In genomic region chrX:129653985-129654651, GRCh38 we compare ENCODE assay signal across 7 cellular contexts. TPM values are rescaled to one million over a fixed set of nuclear protein-coding genes. Genes with fewer than 3 reads are reported as not detected.
DNase-seq lines count a peak whose midpoint lies in the region; ATAC-seq, FAIRE-seq and TF ChIP-seq lines count a peak whose summit lies in the region.

No MANE protein-coding gene starts in this region.

- CTCF ChIA-PET in HCT116 (lab: Charles Lee) (interaction anchor here (1.2 kb wide), 1 partner anchor 72 kb away, joined by 8 read pairs; no protein-coding TSS in a partner anchor), H1 (lab: Charles Lee; ENCODE audit: partially characterized antibody) (interaction anchor here (1.0 to 5.2 kb wide), 11 partner anchors 9 to 192 kb away, joined by 3 to 36 read pairs (median 6); no protein-coding TSS in a partner anchor)

- POLR2A ChIA-PET in HCT116 (lab: Charles Lee) (interaction anchor here (1.4 kb wide), 1 partner anchor 12 kb away, joined by 4 read pairs; no protein-coding TSS in a partner anchor), H1 (lab: Charles Lee; ENCODE audit: partially characterized antibody) (interaction anchor here (1.0 to 2.0 kb wide), 4 partner anchors 11 to 42 kb away, joined by 3 to 8 read pairs (median 5); no protein-coding TSS in a partner anchor)

- H3K4me3 ChIP-seq in GM12865 (ENCODE audit: low read depth, low read length), result peak overlapping the region; percentile 45
- H3K4me3 ChIP-seq in HCT116 (replicated peaks in 1 of 2; ENCODE audit: low read depth in 1 of 2, low read length in 2 of 2), result peak overlapping the region; percentile 26 to 51
- H3K4me3 ChIP-seq in SJSA1, result peak overlapping the region; percentile 51
- H3K4me3 ChIP-seq in H1 (ENCODE audit: extremely low read depth in 1 of 4, insufficient read depth in 2 of 4, low read depth in 3 of 4, low read length in 4 of 4), result peak overlapping the region; percentile 26 to 64 (median 37)

- H3K27me3 Mint-ChIP-seq in naive B cell, result peaks cover 15 to 38% (median 36%) of the 10 kb centered on the region in 3 donors

- TF ChIP-seq CTCF in GM12865 (IDR thresholded peaks at IDR 0.05; ENCODE audit: insufficient read depth, low read depth, low read length, missing control alignments), result no peak
- TF ChIP-seq CTCF in HCT116 (IDR thresholded peaks at IDR 0.05 in 2 of 3, conservative IDR thresholded peaks at IDR 0.05 in 1 of 3; ENCODE audit: borderline replicate concordance in 1 of 3, insufficient read depth in 1 of 3, low read depth in 2 of 3, low read length in 2 of 3), result no peak
- TF ChIP-seq CTCF in H1 (IDR thresholded peaks at IDR 0.05; ENCODE audit: control extremely low read depth in 1 of 3, insufficient read depth in 1 of 3, low read depth in 1 of 3, low read length in 3 of 3), result no peak

- no peak overlapping the region for H4K8ac ChIP-seq in H1 (ENCODE audit: extremely low read depth, insufficient read depth, low read length)

- H3K56ac ChIP-seq in H1 (replicated peaks; ENCODE audit: insufficient read length, low read depth, low read length), result no peak overlapping the region

- no peaks in the 10 kb centered on the region for H3K9me2 ChIP-seq in HCT116 (ENCODE audit: insufficient read depth)

- H4K91ac ChIP-seq in H1 (replicated peaks; ENCODE audit: insufficient read length, low read length), result no peak overlapping the region

- no peaks in the 10 kb centered on the region for H3K27me3 ChIP-seq in HCT116 (ENCODE audit: insufficient read depth, low read length)
- no peaks in the 10 kb centered on the region for H3K27me3 ChIP-seq in SJSA1 (replicated peaks)
- peaks cover 14 to 62% (median 43%) of the 10 kb centered on the region in 4 experiments for H3K27me3 ChIP-seq in H1 (replicated peaks in 1 of 4; ENCODE audit: control insufficient read depth in 3 of 4, extremely low read depth in 1 of 4, insufficient read depth in 3 of 4, low read length in 3 of 4)

- no peak overlapping the region for H3K27ac Mint-ChIP-seq in naive B cell

- H3K4me3 Mint-ChIP-seq in naive B cell, result peak overlapping the region; percentile 62 to 89 (median 72)

- TF ChIP-seq RAD21 in HCT116 (IDR thresholded peaks at IDR 0.05; ENCODE audit: low read depth), result no peak
- no peak for TF ChIP-seq RAD21 in H1 (IDR thresholded peaks at IDR 0.05 in 1 of 2, conservative IDR thresholded peaks at IDR 0.05 in 1 of 2; ENCODE audit: low read depth in 2 of 2, low read length in 2 of 2)

- H3K9ac ChIP-seq in HCT116 (ENCODE audit: low read length), result peak overlapping the region; percentile 20; the same call in 1 of the 2 replicates
- H3K9ac ChIP-seq in H1 (replicated peaks in 1 of 4; ENCODE audit: extremely low read depth in 1 of 4, low read depth in 3 of 4, low read length in 3 of 4), result peak overlapping the region in 1 of 4 experiments; percentile 15; a peak in 2 of 7 replicates

- no peak overlapping the region for H2AFZ ChIP-seq in HCT116 (ENCODE audit: low read depth, low read length, poor library complexity, severe bottlenecking)
- no peak overlapping the region; the same call in 1 of the 2 replicates for H2AFZ ChIP-seq in H1 (ENCODE audit: low read length)

- H2BK12ac ChIP-seq in H1 (ENCODE audit: low read depth, low read length), result no peak overlapping the region

- no peak overlapping the region for H2AK5ac ChIP-seq in H1 (ENCODE audit: low read depth, low read length)

- TF ChIP-seq POLR2A in HCT116 (IDR thresholded peaks at IDR 0.05; ENCODE audit: borderline replicate concordance, extremely low read depth, insufficient read depth, insufficient read length) (no peak), H1 (IDR thresholded peaks at IDR 0.05; ENCODE audit: control extremely low read depth in 1 of 2, low read depth in 2 of 2, low read length in 2 of 2) (no peak)

- H3K9me3 ChIP-seq in HCT116 (ENCODE audit: control insufficient read depth in 1 of 2, insufficient read depth in 1 of 2, low read depth in 1 of 2, low read length in 2 of 2) (no peaks in the 10 kb centered on the region), SJSA1 (replicated peaks) (no peaks in the 10 kb centered on the region), H1 (ENCODE audit: insufficient read depth in 2 of 2, low read depth in 1 of 2, low read length in 1 of 2) (peaks cover 0 to 3% of the 10 kb centered on the region in 2 experiments; a peak in 1 of 4 replicates)

- no peak overlapping the region for H4K5ac ChIP-seq in H1 (ENCODE audit: insufficient read length, low read depth, low read length)

- no peak overlapping the region for H2BK15ac ChIP-seq in H1 (ENCODE audit: low read length)

- no peak overlapping the region for H3K4ac ChIP-seq in H1 (replicated peaks; ENCODE audit: insufficient read length, low read depth, low read length)

- H3K23me2 ChIP-seq in H1 (ENCODE audit: low read depth, low read length), result peaks cover 6% of the 10 kb centered on the region; the same call in 1 of the 2 replicates

- peak; percentile 16 for DNase-seq in GM12865 (ENCODE audit: low read depth)
- no peak for DNase-seq in HCT116 (ENCODE audit: low read depth, low spot score)
- no peak for DNase-seq in SJSA1 (ENCODE audit: low read depth in 1 of 2, low spot score in 2 of 2)
- DNase-seq in H1 (ENCODE audit: low read depth in 1 of 2, low spot score in 2 of 2), result no peak
- no peak for DNase-seq in naive B cell
- DNase-seq in SHP77 treated with DMSO at 0.1 percent for 48 hours (lab: John Stamatoyannopoulos, UW), result no peak
- DNase-seq in DMS79 treated with DMSO at 0.1 percent for 48 hours (lab: John Stamatoyannopoulos, UW), result no peak

- H3K36me3 ChIP-seq in HCT116 (ENCODE audit: control insufficient read depth in 1 of 2, insufficient read depth in 2 of 2, low read length in 2 of 2) (no peaks in the 10 kb centered on the region), SJSA1 (no peaks in the 10 kb centered on the region), H1 (ENCODE audit: control insufficient read depth in 2 of 4, insufficient read depth in 4 of 4, low read length in 3 of 4) (no peaks in the 10 kb centered on the region)

- no TSS peak for BruUV-seq in HCT116 (replicated peaks; lab: Mats Ljungman, UMichigan)

- no peak for TF ChIP-seq EP300 in H1 (IDR thresholded peaks at IDR 0.05; ENCODE audit: borderline replicate concordance in 1 of 2, low read depth in 2 of 2, low read length in 2 of 2)

- H3K4me1 ChIP-seq in HCT116 (ENCODE audit: control insufficient read depth in 1 of 2, insufficient read depth in 2 of 2, low read length in 2 of 2) (peaks cover 0 to 14% of the 10 kb centered on the region in 2 experiments; a peak in 2 of 4 replicates), SJSA1 (replicated peaks) (peaks cover 16% of the 10 kb centered on the region), H1 (replicated peaks in 1 of 4; ENCODE audit: control insufficient read depth in 3 of 4, insufficient read depth in 4 of 4, low read length in 3 of 4) (peaks cover 3 to 12% (median 6%) of the 10 kb centered on the region in 4 experiments; a peak in 6 of 7 replicates)

- H2BK120ac ChIP-seq in H1 (replicated peaks; ENCODE audit: low read depth, low read length), result no peak overlapping the region

- WGBS in H1 (ENCODE audit: extremely low coverage in 1 of 2, insufficient coverage in 1 of 2, insufficient read length in 1 of 2, insufficient replicate concordance in 2 of 2, low coverage in 1 of 2, low lambda C conversion rate in 2 of 2, missing lambda C conversion rate in 1 of 2), 2 experiments, result 3% methylated on average over 10 of the region's 57 CpGs; no CpG with 5 or more reads in 1 of the 2 experiments

- H4K20me1 ChIP-seq in HCT116 (ENCODE audit: insufficient read depth) (no peaks in the 10 kb centered on the region), H1 (replicated peaks in 1 of 2; ENCODE audit: control insufficient read depth in 1 of 2, insufficient read depth in 2 of 2, low read length in 2 of 2) (no peaks in the 10 kb centered on the region)

- H2BK20ac ChIP-seq in H1 (ENCODE audit: low read length), result no peak overlapping the region

- peak; percentile 80 for ATAC-seq in HCT116
- peak; percentile 59 to 66 for ATAC-seq in naive B cell (ENCODE audit: low read depth in 2 of 2)

- RAD21 ChIA-PET in HCT116 (lab: Charles Lee; ENCODE audit: low non-redundant PET in 1 of 2, low total read pairs in 2 of 2, uncharacterized antibody in 2 of 2, unreplicated experiment in 2 of 2), result interaction anchor here in 1 of 2 experiments (1.3 kb wide), 1 partner anchor 72 kb away, joined by 6 read pairs; no protein-coding TSS in a partner anchor

- H3K79me2 ChIP-seq in HCT116 (ENCODE audit: insufficient read depth, low read length) (no peaks in the 10 kb centered on the region), H1 (ENCODE audit: control insufficient read depth in 1 of 2, insufficient read depth in 2 of 2, low read length in 2 of 2) (no peaks in the 10 kb centered on the region)

- H3K18ac ChIP-seq in H1 (ENCODE audit: extremely low read depth, low read length), result no peak overlapping the region; the same call in 1 of the 2 replicates

- H2BK5ac ChIP-seq in H1 (ENCODE audit: low read depth, low read length), result no peak overlapping the region

- H3K4me2 ChIP-seq in HCT116 (ENCODE audit: low read length) (peak overlapping the region; percentile 77), H1 (ENCODE audit: insufficient read depth in 1 of 2, low read depth in 2 of 2, low read length in 2 of 2) (peak overlapping the region; percentile 84 to 85)

- FAIRE-seq in H1 (lab: Jason Lieb, UNC), result no peak

- H3K9me3 Mint-ChIP-seq in naive B cell, result peaks cover 0 to 1% (median 0%) of the 10 kb centered on the region in 7 donors

- H3K14ac ChIP-seq in H1 (ENCODE audit: insufficient read length), result no peak overlapping the region

- no peaks in the 10 kb centered on the region for H3K79me1 ChIP-seq in H1 (ENCODE audit: low read depth, low read length)

- H3K4me1 Mint-ChIP-seq in naive B cell, result peaks cover 11 to 18% (median 15%) of the 10 kb centered on the region in 3 donors

- H3K27ac ChIP-seq in HCT116 (ENCODE audit: low read depth, low read length), result no peak overlapping the region
- H3K27ac ChIP-seq in SJSA1, result no peak overlapping the region
- H3K27ac ChIP-seq in H1 (ENCODE audit: low read depth, low read length), result no peak overlapping the region

- no peaks in the 10 kb centered on the region for H3K36me3 Mint-ChIP-seq in naive B cell

- H3K23ac ChIP-seq in H1 (ENCODE audit: insufficient read length), result no peak overlapping the region

- intact Hi-C loops in HCT116 (cut with micrococcal nuclease), result no loop called here

TF ChIP-seq in HCT116, 20 proteins besides CTCF, POLR2A, EP300 and RAD21 (continues in another document):
- TF ChIP-seq JUND (IDR thresholded peaks at IDR 0.05), result no peak

RNA-seq across cellular contexts. Expression of gene APLN, which starts 0.6 kb away (rescaled TPM):
- total RNA-seq in HCT116 (2021; ENCODE audit: unreplicated experiment), result 0.22 TPM
- 0.06 and 0.12 TPM in 2 replicates for polyA plus RNA-seq in HCT116 (2012)
- 1.7 and 2.6 TPM in 2 replicates for total RNA-seq in SJSA1 (2014; rRNA removed; shearing (Covaris generic))
- 1.1 TPM in 2 replicates for total RNA-seq in H1 (2021; fragmentation: NEBNext Ultra II Directional; extraction: Animal tissue kit (Norgen Biotek cat#: 25700))
- polyA plus RNA-seq in H1 (2011; rRNA removed) (1.6 and 1.8 TPM in 2 replicates), naive B cell (ENCODE audit: low read depth in 6 of 6) (not detected)
- polyA plus RNA-seq in H1 (2011; cell fraction: cytosol; rRNA removed), result 1.9 TPM
- polyA plus RNA-seq in H1 (2011; cell fraction: nucleus; rRNA removed), result 1.1 TPM
- 1.1 to 1.9 TPM (median 1.8 TPM) in 4 replicates for polyA plus RNA-seq in H1 (2012, experiment 1 of 2)
- 1.5 TPM for polyA plus RNA-seq in H1 (2012, experiment 2 of 2)
- polyA plus RNA-seq in H1 (2013, experiment 1 of 2), result 0.89 TPM
- 1.1 TPM for polyA plus RNA-seq in H1 (2013, experiment 2 of 2)
- 0.98 and 1.2 TPM in 2 replicates for polyA minus RNA-seq in H1 (2011; rRNA and poly(A)+ RNA removed)
- 0.88 TPM for polyA minus RNA-seq in H1 (2011; cell fraction: cytosol; rRNA and poly(A)+ RNA removed)
- polyA minus RNA-seq in H1 (2011; cell fraction: nucleus; rRNA and poly(A)+ RNA removed), result 0.20 TPM
